In genomic region chr12:88156075-88156654, GRCh38 we compare ENCODE assay signal across 24 cellular contexts.
"Had no signal": no experiment of that assay in that cellular context is flagged by ENCODE, and none has a peak within 500 bp of the region (broad histone marks: within the 10 kb centered on the region; RNA-seq: fewer than 3 reads in every experiment).

No MANE protein-coding gene starts in this region.

- H3K9me3 Mint-ChIP-seq: activated naive CD8-positive, alpha-beta T cell treated with anti-CD3 and anti-CD28 coated beads, Interleukin-2, amount 10 ng/mL, durations not matched to agents 7 days and 5 days had no signal

- H3K4me1 ChIP-seq: adrenal gland had no signal

- H3K27me3 Mint-ChIP-seq: activated naive CD8-positive, alpha-beta T cell treated with anti-CD3 and anti-CD28 coated beads, Interleukin-2, amount 10 ng/mL, durations not matched to agents 7 days and 5 days had no signal

- H3K27me3 ChIP-seq: adrenal gland, MG63 had no signal

- H3K9me3 ChIP-seq: adrenal gland, MG63 had no signal

- DNase-seq: activated CD4-positive, alpha-beta T cell treated with anti-CD3 and anti-CD28 coated beads for 4 hours; activated CD8-positive, alpha-beta memory T cell treated with anti-CD3 and anti-CD28 coated beads, Interleukin-2, amount 50 U/mL, for 48 hours; activated CD8-positive, alpha-beta T cell treated with anti-CD3 and anti-CD28 coated beads, Interleukin-2, amount 10 ng/mL, durations not matched to agents 7 days and 5 days; activated naive CD4-positive, alpha-beta T cell treated with anti-CD3 and anti-CD28 coated beads, Interleukin-2, amount 50 U/mL, for 16 hours; activated naive CD8-positive, alpha-beta T cell treated with anti-CD3 and anti-CD28 coated beads, Interleukin-2, amount 10 ng/mL, durations not matched to agents 7 days and 5 days; activated T-cell treated with anti-CD3 and anti-CD28 coated beads, Interleukin-2, amount 50 U/mL, for 1 hour; adrenal gland; anterior cingulate cortex; caudate nucleus; KBM-7; MG63; MV-4-11; NCI-H1092 treated with DMSO at 0.1 percent for 48 hours; NCI-H1436 treated with DMSO at 0.1 percent for 48 hours; NCI-H187; NCI-H2081; NCI-H446; NCI-H524; PC-3; SIG-M5; T-helper 2 cell; T1000; WERI-Rb-1 had no signal

- H3K36me3 ChIP-seq: adrenal gland, WERI-Rb-1 had no signal

- ATAC-seq: activated CD4-positive, CD25-positive, alpha-beta regulatory T cell treated with anti-CD3 and anti-CD28 coated beads, Interleukin-2, amount 50 U/mL, for 24 hours; activated CD8-positive, alpha-beta T cell treated with anti-CD3 and anti-CD28 coated beads, Interleukin-2, amount 10 ng/mL, durations not matched to agents 7 days and 5 days; PC-3 had no signal

- H3K27ac ChIP-seq: adrenal gland, WERI-Rb-1 had no signal

- H3K4me3 ChIP-seq: MG63 had no signal

- H3K27ac Mint-ChIP-seq: activated CD8-positive, alpha-beta T cell treated with anti-CD3 and anti-CD28 coated beads, Interleukin-2, amount 10 ng/mL, durations not matched to agents 7 days and 5 days; activated naive CD8-positive, alpha-beta T cell treated with anti-CD3 and anti-CD28 coated beads, Interleukin-2, amount 10 ng/mL, durations not matched to agents 7 days and 5 days had no signal

- H3K4me3 Mint-ChIP-seq: activated CD8-positive, alpha-beta T cell treated with anti-CD3 and anti-CD28 coated beads, Interleukin-2, amount 10 ng/mL, durations not matched to agents 7 days and 5 days; activated naive CD8-positive, alpha-beta T cell treated with anti-CD3 and anti-CD28 coated beads, Interleukin-2, amount 10 ng/mL, durations not matched to agents 7 days and 5 days had no signal
